Comparison of ENCODE assay signal across 16 cellular contexts in genomic region chr5:111463304-111463703, GRCh38. TPM values are rescaled to one million over a fixed set of nuclear protein-coding genes. Genes with fewer than 3 reads are reported as not detected.
DNase-seq lines count a peak whose midpoint lies in the region; ATAC-seq and TF ChIP-seq lines count a peak whose summit lies in the region.
"Had no signal": no experiment of that assay in that cellular context is flagged by ENCODE, and none has a peak within 500 bp of the region (broad histone marks: within the 10 kb centered on the region; RNA-seq: fewer than 3 reads in every experiment).

No MANE protein-coding gene starts in this region.

- no peak for DNase-seq in activated CD8-positive, alpha-beta T cell treated with anti-CD3 and anti-CD28 coated beads for 36 hours
- no peak for DNase-seq in activated CD8-positive, alpha-beta T cell treated with anti-CD3 and anti-CD28 coated beads, Interleukin-2, amount 10 ng/mL, durations not matched to agents 7 days and 5 days
- DNase-seq in NCI-H187 treated with DMSO at 0.1 percent for 48 hours (lab: John Stamatoyannopoulos, UW) (peak; percentile 64), SHP77 (lab: John Stamatoyannopoulos, UW) (peak; percentile 22 to 28), amniotic stem cell (lab: John Stamatoyannopoulos, UW) (no peak)
- DNase-seq in stimulated activated effector memory CD8-positive, alpha-beta T cell treated with anti-CD3 and anti-CD28 coated beads, Interleukin-12 subunit alpha, Interleukin-12 subunit beta, amount 100 ng/mL, for 72 hours (ENCODE audit: low spot score in 2 of 2) = no peak
- no peak for DNase-seq in naive thymus-derived CD8-positive, alpha-beta T cell
- DNase-seq: cortex of kidney, DMS 273 treated with DMSO at 0.1 percent for 48 hours, kidney, NCI-H226, OCI-M1, right cardiac atrium, uterus had no signal

- no peak for ATAC-seq in activated CD8-positive, alpha-beta T cell treated with anti-CD3 and anti-CD28 coated beads for 36 hours
- ATAC-seq in activated CD8-positive, alpha-beta T cell treated with anti-CD3 and anti-CD28 coated beads, Interleukin-2, amount 10 ng/mL, durations not matched to agents 7 days and 5 days = no peak
- ATAC-seq in stimulated activated effector memory CD8-positive, alpha-beta T cell treated with anti-CD3 and anti-CD28 coated beads, Interleukin-12 subunit alpha, Interleukin-12 subunit beta, amount 100 ng/mL, for 72 hours = no peak
- ATAC-seq in GM19467 (IDR thresholded peaks at IDR 0.05; ENCODE audit: unreplicated experiment) = no peak
- no peak for ATAC-seq in naive thymus-derived CD8-positive, alpha-beta T cell
- ATAC-seq: right cardiac atrium had no signal

- peaks cover 18% of the 10 kb centered on the region for H3K4me1 Mint-ChIP-seq in activated CD8-positive, alpha-beta T cell treated with anti-CD3 and anti-CD28 coated beads for 36 hours (ENCODE audit: low read depth)
- H3K4me1 Mint-ChIP-seq in activated CD8-positive, alpha-beta T cell treated with anti-CD3 and anti-CD28 coated beads, Interleukin-2, amount 10 ng/mL, durations not matched to agents 7 days and 5 days (ENCODE audit: low read depth) = no peaks in the 10 kb centered on the region
- peaks cover 8% of the 10 kb centered on the region for H3K4me1 Mint-ChIP-seq in stimulated activated effector memory CD8-positive, alpha-beta T cell treated with anti-CD3 and anti-CD28 coated beads, Interleukin-12 subunit alpha, Interleukin-12 subunit beta, amount 100 ng/mL, for 72 hours
- H3K4me1 Mint-ChIP-seq in naive thymus-derived CD8-positive, alpha-beta T cell = peaks cover 6 to 27% (median 26%) of the 10 kb centered on the region in 4 donors

- H3K27ac Mint-ChIP-seq in activated CD8-positive, alpha-beta T cell treated with anti-CD3 and anti-CD28 coated beads for 36 hours = peak overlapping the region; percentile 53
- H3K27ac Mint-ChIP-seq in activated CD8-positive, alpha-beta T cell treated with anti-CD3 and anti-CD28 coated beads, Interleukin-2, amount 10 ng/mL, durations not matched to agents 7 days and 5 days = no peak overlapping the region
- peak overlapping the region; percentile 20 for H3K27ac Mint-ChIP-seq in stimulated activated effector memory CD8-positive, alpha-beta T cell treated with anti-CD3 and anti-CD28 coated beads, Interleukin-12 subunit alpha, Interleukin-12 subunit beta, amount 100 ng/mL, for 72 hours
- H3K27ac Mint-ChIP-seq in naive thymus-derived CD8-positive, alpha-beta T cell = peak overlapping the region in 4 of 10 donors; percentile 35 to 59 (median 53)
- H3K27ac Mint-ChIP-seq: T-helper 2 cell treated with Interferon-gamma antibody and Interleukin-4, amounts not matched to agents 5 μg/mL and 100 μg/mL, for 36 hours had no signal

- POLR2A ChIA-PET in activated CD8-positive, alpha-beta T cell treated with anti-CD3 and anti-CD28 coated beads for 36 hours (lab: Charles Lee) = interaction anchor here (0.7 kb wide), 1 partner anchor 234 kb away, joined by 4 read pairs; no protein-coding TSS in a partner anchor
- POLR2A ChIA-PET in activated CD8-positive, alpha-beta T cell treated with anti-CD3 and anti-CD28 coated beads, Interleukin-2, amount 10 ng/mL, durations not matched to agents 7 days and 5 days (lab: Charles Lee) = no interaction called here
- POLR2A ChIA-PET in naive thymus-derived CD8-positive, alpha-beta T cell (lab: Charles Lee) = no interaction called here

- no peaks in the 10 kb centered on the region for H3K27me3 Mint-ChIP-seq in activated CD8-positive, alpha-beta T cell treated with anti-CD3 and anti-CD28 coated beads for 36 hours
- H3K27me3 Mint-ChIP-seq in activated CD8-positive, alpha-beta T cell treated with anti-CD3 and anti-CD28 coated beads, Interleukin-2, amount 10 ng/mL, durations not matched to agents 7 days and 5 days (ENCODE audit: low read depth) = no peaks in the 10 kb centered on the region
- H3K27me3 Mint-ChIP-seq in naive thymus-derived CD8-positive, alpha-beta T cell = no peaks in the 10 kb centered on the region

- H3K4me3 Mint-ChIP-seq in activated CD8-positive, alpha-beta T cell treated with anti-CD3 and anti-CD28 coated beads for 36 hours = no peak overlapping the region
- no peak overlapping the region for H3K4me3 Mint-ChIP-seq in activated CD8-positive, alpha-beta T cell treated with anti-CD3 and anti-CD28 coated beads, Interleukin-2, amount 10 ng/mL, durations not matched to agents 7 days and 5 days
- H3K4me3 Mint-ChIP-seq in stimulated activated effector memory CD8-positive, alpha-beta T cell treated with anti-CD3 and anti-CD28 coated beads, Interleukin-12 subunit alpha, Interleukin-12 subunit beta, amount 100 ng/mL, for 72 hours = no peak overlapping the region
- H3K4me3 Mint-ChIP-seq in naive thymus-derived CD8-positive, alpha-beta T cell = no peak overlapping the region
- H3K4me3 Mint-ChIP-seq: T-helper 2 cell treated with Interferon-gamma antibody and Interleukin-4, amounts not matched to agents 5 μg/mL and 100 μg/mL, for 36 hours had no signal

- no peak for TF ChIP-seq CTCF in activated CD8-positive, alpha-beta T cell treated with anti-CD3 and anti-CD28 coated beads for 36 hours (IDR thresholded peaks at IDR 0.05)

- intact Hi-C loops in activated CD8-positive, alpha-beta T cell treated with anti-CD3 and anti-CD28 coated beads for 36 hours (cut with micrococcal nuclease) = no loop called here

- CTCF ChIA-PET in activated CD8-positive, alpha-beta T cell treated with anti-CD3 and anti-CD28 coated beads for 36 hours (lab: Charles Lee) = interaction anchor here (1.1 kb wide), 1 partner anchor 13 kb away, joined by 3 read pairs; no protein-coding TSS in a partner anchor
- CTCF ChIA-PET in activated CD8-positive, alpha-beta T cell treated with anti-CD3 and anti-CD28 coated beads, Interleukin-2, amount 10 ng/mL, durations not matched to agents 7 days and 5 days (lab: Charles Lee) = no interaction called here

- H3K36me3 Mint-ChIP-seq in activated CD8-positive, alpha-beta T cell treated with anti-CD3 and anti-CD28 coated beads for 36 hours (ENCODE audit: low read depth) = peaks cover 51% of the 10 kb centered on the region
- peaks cover 54% of the 10 kb centered on the region for H3K36me3 Mint-ChIP-seq in activated CD8-positive, alpha-beta T cell treated with anti-CD3 and anti-CD28 coated beads, Interleukin-2, amount 10 ng/mL, durations not matched to agents 7 days and 5 days (ENCODE audit: low read depth)
- H3K36me3 Mint-ChIP-seq in stimulated activated effector memory CD8-positive, alpha-beta T cell treated with anti-CD3 and anti-CD28 coated beads, Interleukin-12 subunit alpha, Interleukin-12 subunit beta, amount 100 ng/mL, for 72 hours = peaks cover 49% of the 10 kb centered on the region
- H3K36me3 Mint-ChIP-seq in naive thymus-derived CD8-positive, alpha-beta T cell = peaks cover 10 to 53% (median 34%) of the 10 kb centered on the region in 3 donors

- H3K9me3 Mint-ChIP-seq in activated CD8-positive, alpha-beta T cell treated with anti-CD3 and anti-CD28 coated beads for 36 hours = peaks cover 14% of the 10 kb centered on the region
- H3K9me3 Mint-ChIP-seq in activated CD8-positive, alpha-beta T cell treated with anti-CD3 and anti-CD28 coated beads, Interleukin-2, amount 10 ng/mL, durations not matched to agents 7 days and 5 days (ENCODE audit: insufficient read depth) = peaks cover 24% of the 10 kb centered on the region
- peaks cover 2% of the 10 kb centered on the region for H3K9me3 Mint-ChIP-seq in stimulated activated effector memory CD8-positive, alpha-beta T cell treated with anti-CD3 and anti-CD28 coated beads, Interleukin-12 subunit alpha, Interleukin-12 subunit beta, amount 100 ng/mL, for 72 hours
- H3K9me3 Mint-ChIP-seq in naive thymus-derived CD8-positive, alpha-beta T cell = peaks cover 0 to 15% (median 0%) of the 10 kb centered on the region in 9 donors

RNA-seq across cellular contexts. Expression of gene STARD4, which starts 49.0 kb away (rescaled TPM):
- 100 to 1,000 TPM; 132 TPM for total RNA-seq in activated CD8-positive, alpha-beta T cell treated with anti-CD3 and anti-CD28 coated beads for 36 hours
- 10 to 100 TPM; 52.3 to 55.9 TPM for total RNA-seq in activated CD8-positive, alpha-beta T cell treated with anti-CD3 and anti-CD28 coated beads, Interleukin-2, amount 10 ng/mL, durations not matched to agents 7 days and 5 days
- 10 to 100 TPM; 10.9 to 11.9 TPM for total RNA-seq in naive thymus-derived CD8-positive, alpha-beta T cell
- polyA plus RNA-seq in naive thymus-derived CD8-positive, alpha-beta T cell = 1 to 10 TPM; 4.6 to 6.1 (median 5.0) TPM

Comparison
In these comparisons a context has a peak if more than half of its experiments do, and no peak if none do; other contexts are left out.
1. DNase-seq: peak in NCI-H187 treated with DMSO at 0.1 percent for 48 hours (single experiment) and SHP77 (2 of 2); none in activated CD8-positive, alpha-beta T cell treated with anti-CD3 and anti-CD28 coated beads for 36 hours (single experiment), activated CD8-positive, alpha-beta T cell treated with anti-CD3 and anti-CD28 coated beads, Interleukin-2, amount 10 ng/mL, durations not matched to agents 7 days and 5 days (single experiment), stimulated activated effector memory CD8-positive, alpha-beta T cell treated with anti-CD3 and anti-CD28 coated beads, Interleukin-12 subunit alpha, Interleukin-12 subunit beta, amount 100 ng/mL, for 72 hours (0 of 2), amniotic stem cell (single experiment) and naive thymus-derived CD8-positive, alpha-beta T cell (0 of 10).
2. RNA of gene STARD4, which starts 49.0 kb away (total RNA-seq): 132 TPM in activated CD8-positive, alpha-beta T cell treated with anti-CD3 and anti-CD28 coated beads for 36 hours and 52.3 to 55.9 TPM in activated CD8-positive, alpha-beta T cell treated with anti-CD3 and anti-CD28 coated beads, Interleukin-2, amount 10 ng/mL, durations not matched to agents 7 days and 5 days; 10.9 to 11.9 TPM in naive thymus-derived CD8-positive, alpha-beta T cell; every median in the first group is over 4 times any median in the second.